In the genomic region with DNA sequence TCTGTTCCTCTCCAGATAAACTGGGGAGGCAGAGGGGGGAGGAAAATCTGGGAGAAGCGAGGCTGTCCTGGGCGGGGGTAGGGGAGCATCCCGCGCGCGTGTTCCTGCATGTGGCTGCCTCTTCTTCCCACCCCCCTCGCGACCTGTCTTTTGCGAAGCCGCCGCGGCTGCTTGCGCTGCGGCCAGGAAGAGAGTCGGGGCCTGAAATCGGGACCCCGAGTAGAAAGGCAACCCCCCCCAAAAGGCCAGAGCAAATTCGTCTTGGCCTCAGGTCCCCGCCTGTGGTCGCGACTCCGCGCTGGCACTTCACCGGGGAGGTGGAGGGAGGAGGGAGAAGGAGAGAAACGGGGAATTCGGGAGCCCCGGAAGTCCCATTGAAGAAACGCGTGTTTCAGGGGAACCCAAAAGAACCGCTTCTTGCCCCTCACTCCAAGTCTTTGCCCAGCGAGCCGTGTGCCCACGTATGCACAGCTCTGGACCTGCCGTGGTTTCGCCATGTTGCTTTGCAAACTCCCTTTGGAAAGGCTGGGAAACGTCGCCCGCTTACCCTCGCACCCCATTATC, we compare ENCODE assay signal across 1 cellular context.
TF ChIP-seq lines count a peak whose summit lies in the region.

No MANE protein-coding gene starts in this region.

TF ChIP-seq in GM23338, 12 proteins besides CTCF, POLR2A, EP300 and RAD21 (continued from another document):
- TF ChIP-seq, protein P1, sequence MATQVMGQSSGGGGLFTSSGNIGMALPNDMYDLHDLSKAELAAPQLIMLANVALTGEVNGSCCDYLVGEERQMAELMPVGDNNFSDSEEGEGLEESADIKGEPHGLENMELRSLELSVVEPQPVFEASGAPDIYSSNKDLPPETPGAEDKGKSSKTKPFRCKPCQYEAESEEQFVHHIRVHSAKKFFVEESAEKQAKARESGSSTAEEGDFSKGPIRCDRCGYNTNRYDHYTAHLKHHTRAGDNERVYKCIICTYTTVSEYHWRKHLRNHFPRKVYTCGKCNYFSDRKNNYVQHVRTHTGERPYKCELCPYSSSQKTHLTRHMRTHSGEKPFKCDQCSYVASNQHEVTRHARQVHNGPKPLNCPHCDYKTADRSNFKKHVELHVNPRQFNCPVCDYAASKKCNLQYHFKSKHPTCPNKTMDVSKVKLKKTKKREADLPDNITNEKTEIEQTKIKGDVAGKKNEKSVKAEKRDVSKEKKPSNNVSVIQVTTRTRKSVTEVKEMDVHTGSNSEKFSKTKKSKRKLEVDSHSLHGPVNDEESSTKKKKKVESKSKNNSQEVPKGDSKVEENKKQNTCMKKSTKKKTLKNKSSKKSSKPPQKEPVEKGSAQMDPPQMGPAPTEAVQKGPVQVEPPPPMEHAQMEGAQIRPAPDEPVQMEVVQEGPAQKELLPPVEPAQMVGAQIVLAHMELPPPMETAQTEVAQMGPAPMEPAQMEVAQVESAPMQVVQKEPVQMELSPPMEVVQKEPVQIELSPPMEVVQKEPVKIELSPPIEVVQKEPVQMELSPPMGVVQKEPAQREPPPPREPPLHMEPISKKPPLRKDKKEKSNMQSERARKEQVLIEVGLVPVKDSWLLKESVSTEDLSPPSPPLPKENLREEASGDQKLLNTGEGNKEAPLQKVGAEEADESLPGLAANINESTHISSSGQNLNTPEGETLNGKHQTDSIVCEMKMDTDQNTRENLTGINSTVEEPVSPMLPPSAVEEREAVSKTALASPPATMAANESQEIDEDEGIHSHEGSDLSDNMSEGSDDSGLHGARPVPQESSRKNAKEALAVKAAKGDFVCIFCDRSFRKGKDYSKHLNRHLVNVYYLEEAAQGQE (IDR thresholded peaks at IDR 0.05; ENCODE audit: unreplicated experiment) = no peak
- TF ChIP-seq EZH2 (IDR thresholded peaks at IDR 0.05; ENCODE audit: low read depth, unreplicated experiment) = no peak
- no peak for TF ChIP-seq POLR2AphosphoS5 (IDR thresholded peaks at IDR 0.05; ENCODE audit: low read depth)
- no peak for TF ChIP-seq CREB1 (CRISPR knock-in tag; IDR thresholded peaks at IDR 0.05; ENCODE audit: low read depth)
- TF ChIP-seq STAT1 (IDR thresholded peaks at IDR 0.05; ENCODE audit: unreplicated experiment) = no peak
- no peak for TF ChIP-seq ZNF331 (CRISPR knock-in tag; IDR thresholded peaks at IDR 0.05; ENCODE audit: low read depth)
- TF ChIP-seq, protein P2, sequence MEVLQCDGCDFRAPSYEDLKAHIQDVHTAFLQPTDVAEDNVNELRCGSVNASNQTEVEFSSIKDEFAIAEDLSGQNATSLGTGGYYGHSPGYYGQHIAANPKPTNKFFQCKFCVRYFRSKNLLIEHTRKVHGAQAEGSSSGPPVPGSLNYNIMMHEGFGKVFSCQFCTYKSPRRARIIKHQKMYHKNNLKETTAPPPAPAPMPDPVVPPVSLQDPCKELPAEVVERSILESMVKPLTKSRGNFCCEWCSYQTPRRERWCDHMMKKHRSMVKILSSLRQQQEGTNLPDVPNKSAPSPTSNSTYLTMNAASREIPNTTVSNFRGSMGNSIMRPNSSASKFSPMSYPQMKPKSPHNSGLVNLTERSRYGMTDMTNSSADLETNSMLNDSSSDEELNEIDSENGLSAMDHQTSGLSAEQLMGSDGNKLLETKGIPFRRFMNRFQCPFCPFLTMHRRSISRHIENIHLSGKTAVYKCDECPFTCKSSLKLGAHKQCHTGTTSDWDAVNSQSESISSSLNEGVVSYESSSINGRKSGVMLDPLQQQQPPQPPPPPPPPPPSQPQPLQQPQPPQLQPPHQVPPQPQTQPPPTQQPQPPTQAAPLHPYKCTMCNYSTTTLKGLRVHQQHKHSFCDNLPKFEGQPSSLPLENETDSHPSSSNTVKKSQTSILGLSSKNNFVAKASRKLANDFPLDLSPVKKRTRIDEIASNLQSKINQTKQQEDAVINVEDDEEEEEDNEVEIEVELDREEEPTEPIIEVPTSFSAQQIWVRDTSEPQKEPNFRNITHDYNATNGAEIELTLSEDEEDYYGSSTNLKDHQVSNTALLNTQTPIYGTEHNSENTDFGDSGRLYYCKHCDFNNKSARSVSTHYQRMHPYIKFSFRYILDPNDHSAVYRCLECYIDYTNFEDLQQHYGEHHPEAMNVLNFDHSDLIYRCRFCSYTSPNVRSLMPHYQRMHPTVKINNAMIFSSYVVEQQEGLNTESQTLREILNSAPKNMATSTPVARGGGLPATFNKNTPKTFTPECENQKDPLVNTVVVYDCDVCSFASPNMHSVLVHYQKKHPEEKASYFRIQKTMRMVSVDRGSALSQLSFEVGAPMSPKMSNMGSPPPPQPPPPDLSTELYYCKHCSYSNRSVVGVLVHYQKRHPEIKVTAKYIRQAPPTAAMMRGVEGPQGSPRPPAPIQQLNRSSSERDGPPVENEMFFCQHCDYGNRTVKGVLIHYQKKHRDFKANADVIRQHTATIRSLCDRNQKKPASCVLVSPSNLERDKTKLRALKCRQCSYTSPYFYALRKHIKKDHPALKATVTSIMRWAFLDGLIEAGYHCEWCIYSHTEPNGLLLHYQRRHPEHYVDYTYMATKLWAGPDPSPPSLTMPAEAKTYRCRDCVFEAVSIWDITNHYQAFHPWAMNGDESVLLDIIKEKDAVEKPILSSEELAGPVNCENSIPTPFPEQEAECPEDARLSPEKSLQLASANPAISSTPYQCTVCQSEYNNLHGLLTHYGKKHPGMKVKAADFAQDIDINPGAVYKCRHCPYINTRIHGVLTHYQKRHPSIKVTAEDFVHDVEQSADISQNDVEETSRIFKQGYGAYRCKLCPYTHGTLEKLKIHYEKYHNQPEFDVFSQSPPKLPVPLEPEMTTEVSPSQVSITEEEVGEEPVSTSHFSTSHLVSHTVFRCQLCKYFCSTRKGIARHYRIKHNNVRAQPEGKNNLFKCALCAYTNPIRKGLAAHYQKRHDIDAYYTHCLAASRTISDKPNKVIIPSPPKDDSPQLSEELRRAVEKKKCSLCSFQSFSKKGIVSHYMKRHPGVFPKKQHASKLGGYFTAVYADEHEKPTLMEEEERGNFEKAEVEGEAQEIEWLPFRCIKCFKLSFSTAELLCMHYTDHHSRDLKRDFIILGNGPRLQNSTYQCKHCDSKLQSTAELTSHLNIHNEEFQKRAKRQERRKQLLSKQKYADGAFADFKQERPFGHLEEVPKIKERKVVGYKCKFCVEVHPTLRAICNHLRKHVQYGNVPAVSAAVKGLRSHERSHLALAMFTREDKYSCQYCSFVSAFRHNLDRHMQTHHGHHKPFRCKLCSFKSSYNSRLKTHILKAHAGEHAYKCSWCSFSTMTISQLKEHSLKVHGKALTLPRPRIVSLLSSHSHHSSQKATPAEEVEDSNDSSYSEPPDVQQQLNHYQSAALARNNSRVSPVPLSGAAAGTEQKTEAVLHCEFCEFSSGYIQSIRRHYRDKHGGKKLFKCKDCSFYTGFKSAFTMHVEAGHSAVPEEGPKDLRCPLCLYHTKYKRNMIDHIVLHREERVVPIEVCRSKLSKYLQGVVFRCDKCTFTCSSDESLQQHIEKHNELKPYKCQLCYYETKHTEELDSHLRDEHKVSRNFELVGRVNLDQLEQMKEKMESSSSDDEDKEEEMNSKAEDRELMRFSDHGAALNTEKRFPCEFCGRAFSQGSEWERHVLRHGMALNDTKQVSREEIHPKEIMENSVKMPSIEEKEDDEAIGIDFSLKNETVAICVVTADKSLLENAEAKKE (CRISPR knock-in tag; IDR thresholded peaks at IDR 0.05) = no peak
- TF ChIP-seq, protein P3, sequence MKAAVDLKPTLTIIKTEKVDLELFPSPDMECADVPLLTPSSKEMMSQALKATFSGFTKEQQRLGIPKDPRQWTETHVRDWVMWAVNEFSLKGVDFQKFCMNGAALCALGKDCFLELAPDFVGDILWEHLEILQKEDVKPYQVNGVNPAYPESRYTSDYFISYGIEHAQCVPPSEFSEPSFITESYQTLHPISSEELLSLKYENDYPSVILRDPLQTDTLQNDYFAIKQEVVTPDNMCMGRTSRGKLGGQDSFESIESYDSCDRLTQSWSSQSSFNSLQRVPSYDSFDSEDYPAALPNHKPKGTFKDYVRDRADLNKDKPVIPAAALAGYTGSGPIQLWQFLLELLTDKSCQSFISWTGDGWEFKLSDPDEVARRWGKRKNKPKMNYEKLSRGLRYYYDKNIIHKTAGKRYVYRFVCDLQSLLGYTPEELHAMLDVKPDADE (IDR thresholded peaks at IDR 0.05) = no peak
- no peak for TF ChIP-seq EZH2phosphoT487 (IDR thresholded peaks at IDR 0.05; ENCODE audit: unreplicated experiment)
